In genomic region chr2:188319845-188320244, GRCh38 we compare ENCODE assay signal across 1 cellular context.
TF ChIP-seq lines count a peak whose summit lies in the region.

No MANE protein-coding gene starts in this region.

TF ChIP-seq in SK-N-SH treated with all-trans-retinoic acid at 6 μM for 48 hours, 23 proteins besides CTCF, POLR2A, EP300 and RAD21 (continued from another document):
- TF ChIP-seq, protein P1, sequence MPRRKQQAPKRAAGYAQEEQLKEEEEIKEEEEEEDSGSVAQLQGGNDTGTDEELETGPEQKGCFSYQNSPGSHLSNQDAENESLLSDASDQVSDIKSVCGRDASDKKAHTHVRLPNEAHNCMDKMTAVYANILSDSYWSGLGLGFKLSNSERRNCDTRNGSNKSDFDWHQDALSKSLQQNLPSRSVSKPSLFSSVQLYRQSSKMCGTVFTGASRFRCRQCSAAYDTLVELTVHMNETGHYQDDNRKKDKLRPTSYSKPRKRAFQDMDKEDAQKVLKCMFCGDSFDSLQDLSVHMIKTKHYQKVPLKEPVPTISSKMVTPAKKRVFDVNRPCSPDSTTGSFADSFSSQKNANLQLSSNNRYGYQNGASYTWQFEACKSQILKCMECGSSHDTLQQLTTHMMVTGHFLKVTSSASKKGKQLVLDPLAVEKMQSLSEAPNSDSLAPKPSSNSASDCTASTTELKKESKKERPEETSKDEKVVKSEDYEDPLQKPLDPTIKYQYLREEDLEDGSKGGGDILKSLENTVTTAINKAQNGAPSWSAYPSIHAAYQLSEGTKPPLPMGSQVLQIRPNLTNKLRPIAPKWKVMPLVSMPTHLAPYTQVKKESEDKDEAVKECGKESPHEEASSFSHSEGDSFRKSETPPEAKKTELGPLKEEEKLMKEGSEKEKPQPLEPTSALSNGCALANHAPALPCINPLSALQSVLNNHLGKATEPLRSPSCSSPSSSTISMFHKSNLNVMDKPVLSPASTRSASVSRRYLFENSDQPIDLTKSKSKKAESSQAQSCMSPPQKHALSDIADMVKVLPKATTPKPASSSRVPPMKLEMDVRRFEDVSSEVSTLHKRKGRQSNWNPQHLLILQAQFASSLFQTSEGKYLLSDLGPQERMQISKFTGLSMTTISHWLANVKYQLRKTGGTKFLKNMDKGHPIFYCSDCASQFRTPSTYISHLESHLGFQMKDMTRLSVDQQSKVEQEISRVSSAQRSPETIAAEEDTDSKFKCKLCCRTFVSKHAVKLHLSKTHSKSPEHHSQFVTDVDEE (CRISPR knock-in tag; IDR thresholded peaks at IDR 0.05): no peak
- TF ChIP-seq BACH2 (CRISPR knock-in tag; IDR thresholded peaks at IDR 0.05; ENCODE audit: borderline replicate concordance) (no peak), GLIS3 (CRISPR knock-in tag; IDR thresholded peaks at IDR 0.05) (no peak), ZNF565 (CRISPR knock-in tag; conservative IDR thresholded peaks at IDR 0.05; ENCODE audit: low read depth) (no peak), ISL1 (CRISPR knock-in tag; IDR thresholded peaks at IDR 0.05) (no peak), SNAI2 (CRISPR knock-in tag; IDR thresholded peaks at IDR 0.05) (no peak), ZFP3 (CRISPR knock-in tag; IDR thresholded peaks at IDR 0.05) (no peak)
